In genomic region chr3:194749631-194750271, GRCh38 we compare ENCODE assay signal across 16 cellular contexts.
DNase-seq lines count a peak whose midpoint lies in the region; ATAC-seq, FAIRE-seq and TF ChIP-seq lines count a peak whose summit lies in the region.
"Had no signal": no experiment of that assay in that cellular context is flagged by ENCODE, and none has a peak within 500 bp of the region (broad histone marks: within the 10 kb centered on the region; RNA-seq: fewer than 3 reads in every experiment).

No MANE protein-coding gene starts in this region.

- ATAC-seq in HG03045 (IDR thresholded peaks at IDR 0.05; ENCODE audit: unreplicated experiment) (no peak), HG03354 (IDR thresholded peaks at IDR 0.05; ENCODE audit: poor library complexity, severe bottlenecking, unreplicated experiment) (no peak)
- ATAC-seq: activated CD4-positive, alpha-beta T cell treated with anti-CD3 and anti-CD28 coated beads for 36 hours had no signal

- H3K9ac ChIP-seq in NT2/D1 (ENCODE audit: insufficient read length, low read depth) (peak overlapping the region; percentile 52), mesenchymal stem cell (ENCODE audit: low read length) (no peak overlapping the region)

- no peak overlapping the region for H3K14ac ChIP-seq in mesenchymal stem cell (ENCODE audit: low read length in 2 of 2)

- no peak for FAIRE-seq in GM12892 (lab: Jason Lieb, UNC)

- H3K79me1 ChIP-seq in mesenchymal stem cell (replicated peaks; ENCODE audit: low read length, poor library complexity, severe bottlenecking), result no peaks in the 10 kb centered on the region

- H4K8ac ChIP-seq in mesenchymal stem cell (ENCODE audit: low read length), result no peak overlapping the region

- H3K23ac ChIP-seq in mesenchymal stem cell (ENCODE audit: low read length in 2 of 2), result no peak overlapping the region

- H3K18ac ChIP-seq in mesenchymal stem cell (ENCODE audit: low read depth in 1 of 2, low read length in 2 of 2), result peak overlapping the region in 1 of 2 experiments; percentile 19

- no peak for TF ChIP-seq POLR2A in GM12892 (IDR thresholded peaks at IDR 0.05; ENCODE audit: low read depth, low read length)

- H3K27me3 ChIP-seq in NT2/D1 (ENCODE audit: insufficient read depth, insufficient read length), result peaks cover 13% of the 10 kb centered on the region
- H3K27me3 ChIP-seq in mesenchymal stem cell (ENCODE audit: control insufficient read depth in 1 of 2, insufficient read depth in 1 of 2, low read length in 2 of 2), result peaks cover 37 to 54% of the 10 kb centered on the region in 2 experiments
- H3K27me3 ChIP-seq: SJSA1 had no signal

- H2BK12ac ChIP-seq in mesenchymal stem cell (ENCODE audit: low read length in 2 of 2), result peak overlapping the region in 1 of 2 experiments; percentile 6

- no peak overlapping the region for H4K91ac ChIP-seq in mesenchymal stem cell (ENCODE audit: low read length)

- H2BK15ac ChIP-seq in mesenchymal stem cell (ENCODE audit: low read depth, poor library complexity, severe bottlenecking), result no peak overlapping the region

- H3K4me2 ChIP-seq in mesenchymal stem cell (ENCODE audit: low read length, poor library complexity, severe bottlenecking), result no peak overlapping the region

- H3K9me3 ChIP-seq in NT2/D1 (ENCODE audit: insufficient read depth, low read length) (no peaks in the 10 kb centered on the region), mesenchymal stem cell (ENCODE audit: control insufficient read depth, low read length) (no peaks in the 10 kb centered on the region)
- H3K9me3 ChIP-seq: SJSA1 had no signal

- H2AFZ ChIP-seq in mesenchymal stem cell (ENCODE audit: low read depth, low read length), result no peak overlapping the region

- H2AK5ac ChIP-seq in mesenchymal stem cell (ENCODE audit: low read length, severe bottlenecking), result no peak overlapping the region

- DNase-seq in ELF-1 (ENCODE audit: low read depth, low spot score), result peak; percentile 87
- DNase-seq in NT2/D1 (ENCODE audit: low read depth, low spot score), result peak; percentile 38
- peak; percentile 13 for DNase-seq in fibroblast of villous mesenchyme (ENCODE audit: low read depth)
- peak; percentile 58 for DNase-seq in mesenchymal stem cell
- no peak for DNase-seq in GM12892 (ENCODE audit: insufficient read length)
- DNase-seq in DMS 273 treated with DMSO at 0.1 percent for 48 hours (lab: John Stamatoyannopoulos, UW), result no peak
- DNase-seq: activated CD4-positive, alpha-beta T cell treated with anti-CD3 and anti-CD28 coated beads for 36 hours; CD8-positive, alpha-beta memory T cell; effector memory CD4-positive, alpha-beta T cell; mammary epithelial cell; NCI-H1694; NCI-H446 treated with DMSO at 0.1 percent for 48 hours; stimulated activated CD4-positive, alpha-beta T cell treated with anti-CD3 and anti-CD28 coated beads, Interleukin-2, amount 100 ng/mL, for 48 hours had no signal

- TF ChIP-seq CTCF in fibroblast of villous mesenchyme (IDR thresholded peaks at IDR 0.05; ENCODE audit: insufficient read depth, low read depth, low read length), result no peak

- H3K4me1 ChIP-seq in NT2/D1 (ENCODE audit: insufficient read depth, insufficient read length), result peaks cover 22% of the 10 kb centered on the region
- H3K4me1 ChIP-seq in mesenchymal stem cell (ENCODE audit: control insufficient read depth, insufficient read depth, low read depth, low read length), result peaks cover 7% of the 10 kb centered on the region

- no peak overlapping the region for H3K4ac ChIP-seq in mesenchymal stem cell (ENCODE audit: low read depth in 1 of 2, low read length in 2 of 2)

- H3K27ac ChIP-seq in mesenchymal stem cell (ENCODE audit: low read length, poor library complexity, severe bottlenecking), result no peak overlapping the region
- H3K27ac ChIP-seq: SJSA1 had no signal

- H2BK5ac ChIP-seq in mesenchymal stem cell (ENCODE audit: low read depth, low read length, poor library complexity, severe bottlenecking), result no peak overlapping the region

- peak overlapping the region; percentile 3 for H3K4me3 ChIP-seq in NT2/D1 (ENCODE audit: insufficient read length, low read depth)
- no peak overlapping the region for H3K4me3 ChIP-seq in fibroblast of villous mesenchyme (ENCODE audit: low read depth, low read length)
- H3K4me3 ChIP-seq in mesenchymal stem cell (ENCODE audit: insufficient read depth in 1 of 2, low read depth in 1 of 2, low read length in 2 of 2), result no peak overlapping the region
- H3K4me3 ChIP-seq: SJSA1 had no signal

- WGBS in mesenchymal stem cell, result 64% methylated on average over 16 of the region's 16 CpGs

- H3K36me3 ChIP-seq in NT2/D1 (ENCODE audit: insufficient read depth, insufficient read length, low read length) (no peaks in the 10 kb centered on the region), mesenchymal stem cell (ENCODE audit: control insufficient read depth in 1 of 2, insufficient read depth in 2 of 2, low read depth in 1 of 2, low read length in 2 of 2) (no peaks in the 10 kb centered on the region)
- H3K36me3 ChIP-seq: SJSA1 had no signal

- no peak overlapping the region for H2BK120ac ChIP-seq in mesenchymal stem cell (ENCODE audit: low read depth, low read length)

Comparison
In these comparisons a context has a peak if more than half of its experiments do, and no peak if none do; other contexts are left out.
1. DNase-seq: peak in ELF-1 (single experiment), NT2/D1 (single experiment), fibroblast of villous mesenchyme (single experiment) and mesenchymal stem cell (single experiment); none in GM12892 (single experiment) and DMS 273 treated with DMSO at 0.1 percent for 48 hours (single experiment).